8 cellular contexts compared by ENCODE assay signal in genomic region chr4:76214269-76214628, GRCh38. TPM values are rescaled to one million over a fixed set of nuclear protein-coding genes. Genes with fewer than 3 reads are reported as not detected.
A peak's percentile ranks its signal among the peaks of the same experiment; 100 is the strongest.
DNase-seq lines count a peak whose midpoint lies in the region; ATAC-seq and TF ChIP-seq lines count a peak whose summit lies in the region.

No MANE protein-coding gene starts in this region.

- H3K27me3 ChIP-seq in left ventricle myocardium inferior (ENCODE audit: low read depth) (no peaks in the 10 kb centered on the region), OCI-LY1 (ENCODE audit: insufficient read depth, low read length) (no peaks in the 10 kb centered on the region), trophoblast cell (ENCODE audit: insufficient read depth, low read length) (no peaks in the 10 kb centered on the region)

- peak overlapping the region; percentile 91 for H3K4me3 ChIP-seq in left ventricle myocardium inferior
- H3K4me3 ChIP-seq in OCI-LY1 (ENCODE audit: low read depth, low read length, poor library complexity, severe bottlenecking): peak overlapping the region; percentile 85
- peak overlapping the region; percentile 47 for H3K4me3 ChIP-seq in epithelial cell of esophagus (ENCODE audit: low read length)
- peak overlapping the region; percentile 82 for H3K4me3 ChIP-seq in trophoblast cell (ENCODE audit: low read depth, low read length)

- H3K18ac ChIP-seq in trophoblast cell (ENCODE audit: low read length): peak overlapping the region; percentile 72

- no CpG with 5 or more reads among the region's 5 CpGs for WGBS in trophoblast cell (ENCODE audit: extremely low coverage, insufficient coverage, insufficient read length)

- peak overlapping the region; percentile 88 for H3K4me2 ChIP-seq in OCI-LY1 (ENCODE audit: low read length)
- peak overlapping the region; percentile 99 for H3K4me2 ChIP-seq in trophoblast cell (ENCODE audit: low read length)

- H4K91ac ChIP-seq in trophoblast cell (ENCODE audit: low read depth, low read length): peak overlapping the region; percentile 67

- H3K79me1 ChIP-seq in trophoblast cell (ENCODE audit: low read length): peaks cover 9% of the 10 kb centered on the region

- no peak overlapping the region for H2AK5ac ChIP-seq in trophoblast cell (ENCODE audit: low read length)

- H2BK12ac ChIP-seq in trophoblast cell (ENCODE audit: low read length): no peak overlapping the region

- H2BK120ac ChIP-seq in trophoblast cell (ENCODE audit: insufficient read depth, low read length, poor library complexity): no peak overlapping the region

- H3K79me2 ChIP-seq in OCI-LY1 (ENCODE audit: insufficient read depth, low read length) (no peaks in the 10 kb centered on the region), trophoblast cell (ENCODE audit: control insufficient read depth, insufficient read depth, low read length, poor library complexity) (peaks cover 7% of the 10 kb centered on the region)

- no peaks in the 10 kb centered on the region for H3K36me3 ChIP-seq in left ventricle myocardium inferior
- H3K36me3 ChIP-seq in OCI-LY1 (ENCODE audit: insufficient read depth, low read length): no peaks in the 10 kb centered on the region
- H3K36me3 ChIP-seq in trophoblast cell (ENCODE audit: control insufficient read depth in 1 of 2, insufficient read depth in 2 of 2, low read length in 2 of 2): no peaks in the 10 kb centered on the region

- H4K12ac ChIP-seq in trophoblast cell (ENCODE audit: low read depth, low read length): peak overlapping the region; percentile 64

- H3K9me3 ChIP-seq in left ventricle myocardium inferior (replicated peaks) (no peaks in the 10 kb centered on the region), OCI-LY1 (ENCODE audit: low read length) (no peaks in the 10 kb centered on the region), trophoblast cell (ENCODE audit: insufficient read depth, low read depth, low read length) (no peaks in the 10 kb centered on the region)

- H3K4me1 ChIP-seq in left ventricle myocardium inferior: peaks cover 76% of the 10 kb centered on the region
- H3K4me1 ChIP-seq in OCI-LY1 (ENCODE audit: insufficient read depth, low read length, severe bottlenecking): peaks cover 41% of the 10 kb centered on the region
- H3K4me1 ChIP-seq in trophoblast cell (ENCODE audit: control insufficient read depth in 1 of 2, insufficient read depth in 2 of 2, low read length in 2 of 2): peaks cover 8 to 11% of the 10 kb centered on the region in 2 experiments

- no peaks in the 10 kb centered on the region for H4K20me1 ChIP-seq in OCI-LY1 (ENCODE audit: insufficient read depth, low read length)

- no peak for DNase-seq in left ventricle myocardium inferior
- DNase-seq in left ventricle myocardium superior: no peak
- DNase-seq in epithelial cell of esophagus (ENCODE audit: low read depth): no peak
- no peak for DNase-seq in trophoblast cell
- no peak for DNase-seq in inferior parietal cortex (ENCODE audit: extremely low spot score)
- DNase-seq in GM10248 (ENCODE audit: extremely low spot score): no peak

- no peaks in the 10 kb centered on the region for H3K9me2 ChIP-seq in OCI-LY1 (ENCODE audit: low read depth, low read length)

- H3K14ac ChIP-seq in trophoblast cell (ENCODE audit: low read length): peak overlapping the region; percentile 81

- no peak overlapping the region for H3K23ac ChIP-seq in trophoblast cell (ENCODE audit: low read length)

- H4K8ac ChIP-seq in trophoblast cell (ENCODE audit: low read depth, low read length): peak overlapping the region; percentile 91

- CTCF ChIA-PET in GM10248 (lab: Yijun Ruan, JAX): interaction anchor here (1.5 to 5.3 kb wide), 4 partner anchors 10 to 164 kb away, joined by 5 to 32 read pairs (median 10); no protein-coding TSS in a partner anchor

- no peaks in the 10 kb centered on the region for H3F3A ChIP-seq in OCI-LY1 (ENCODE audit: insufficient read depth, low read length)

- ATAC-seq in left ventricle myocardium superior (no peak), HG03439 (IDR thresholded peaks at IDR 0.05; ENCODE audit: unreplicated experiment) (no peak)

- POLR2A ChIA-PET in GM10248 (lab: Yijun Ruan, JAX): no interaction called here

- H3K27ac ChIP-seq in left ventricle myocardium inferior (replicated peaks) (peak overlapping the region; percentile 99), OCI-LY1 (ENCODE audit: low read depth, low read length, poor library complexity, severe bottlenecking) (peak overlapping the region; percentile 46), trophoblast cell (ENCODE audit: low read depth, low read length) (peak overlapping the region; percentile 70)

- H3K9ac ChIP-seq in OCI-LY1 (ENCODE audit: low read length) (peak overlapping the region; percentile 78), trophoblast cell (ENCODE audit: low read length) (peak overlapping the region; percentile 91)

- H2BK5ac ChIP-seq in trophoblast cell (ENCODE audit: low read depth, low read length, poor library complexity): no peak overlapping the region

- no peak overlapping the region for H3K4ac ChIP-seq in trophoblast cell (ENCODE audit: low read depth, low read length)

- intact Hi-C loops in left ventricle myocardium inferior (cut with micrococcal nuclease): no loop called here
- intact Hi-C loops in left ventricle myocardium superior (cut with micrococcal nuclease): no loop called here

- peak overlapping the region; percentile 61 for H2AFZ ChIP-seq in OCI-LY1 (ENCODE audit: low read length)
- peak overlapping the region; percentile 51 for H2AFZ ChIP-seq in trophoblast cell (ENCODE audit: insufficient read depth, low read length, poor library complexity)

- TF ChIP-seq CTCF in left ventricle myocardium inferior (IDR thresholded peaks at IDR 0.05; ENCODE audit: borderline replicate concordance) (no peak), OCI-LY1 (IDR thresholded peaks at IDR 0.05; ENCODE audit: low read length) (0 out of 2 replicates have a peak, but pooled peaks have one; percentile 4), epithelial cell of esophagus (IDR thresholded peaks at IDR 0.05; ENCODE audit: insufficient read depth, low read depth, low read length, missing control alignments) (no peak), GM10248 (IDR thresholded peaks at IDR 0.05; ENCODE audit: control extremely low read depth, extremely low read depth, low read depth, missing control alignments) (no peak)

RNA-seq across cellular contexts. Expression of gene SCARB2, which starts 0.6 kb away (rescaled TPM):
- total RNA-seq in left ventricle myocardium inferior (87.4 TPM), left ventricle myocardium superior (91.4 TPM)
- 45.2 and 49.8 TPM in 2 replicates for polyA plus RNA-seq in trophoblast cell (2013)

RNA-seq across cellular contexts. Expression of gene FAM47E, which starts 37.3 kb away (rescaled TPM):
- total RNA-seq in left ventricle myocardium inferior (3.0 TPM), left ventricle myocardium superior (2.4 TPM)
- polyA plus RNA-seq in trophoblast cell (2013): 0.38 and 0.47 TPM in 2 replicates

Comparison
In these comparisons a context has a peak if more than half of its experiments do, and no peak if none do; other contexts are left out.
1. H3K27ac ChIP-seq: peak in every context shown above with its lines; median percentile 99 in left ventricle myocardium inferior; 70 in trophoblast cell; 46 in OCI-LY1.